In the genomic region with DNA sequence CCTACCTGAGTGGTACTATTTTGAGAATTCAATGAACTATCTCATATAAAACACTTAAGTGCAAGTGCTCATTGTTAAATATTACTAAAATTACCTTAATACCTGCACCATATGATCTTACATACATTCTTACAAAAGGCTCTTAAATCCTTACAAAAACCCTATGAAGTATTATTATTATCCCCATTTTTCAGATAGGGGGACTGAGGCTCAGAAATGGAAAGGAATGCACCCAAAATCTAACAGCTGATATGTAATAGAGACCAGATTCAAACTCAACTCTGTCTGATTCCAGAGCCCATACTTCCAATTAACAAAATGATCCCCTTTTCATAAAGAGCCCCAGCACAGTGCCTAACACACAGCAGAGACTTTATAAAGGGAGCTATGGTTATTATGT, we compare ENCODE assay signal across 13 cellular contexts. TPM values are rescaled to one million over a fixed set of nuclear protein-coding genes. Genes with fewer than 3 reads are reported as not detected.
DNase-seq lines count a peak whose midpoint lies in the region; ATAC-seq and TF ChIP-seq lines count a peak whose summit lies in the region.
"Had no signal": no experiment of that assay in that cellular context is flagged by ENCODE, and none has a peak within 500 bp of the region (broad histone marks: within the 10 kb centered on the region; RNA-seq: fewer than 3 reads in every experiment).

No MANE protein-coding gene starts in this region.

- H3K27me3 ChIP-seq in mucosa of stomach (ENCODE audit: control insufficient read depth, insufficient read depth, low read length) (no peaks in the 10 kb centered on the region), vagina (no peaks in the 10 kb centered on the region), A673 (replicated peaks; ENCODE audit: insufficient read depth, low read depth, low read length, poor library complexity) (no peaks in the 10 kb centered on the region)

- peaks cover 75% of the 10 kb centered on the region for H3K4me1 Mint-ChIP-seq in stimulated activated naive CD8-positive, alpha-beta T cell treated with anti-CD3 and anti-CD28 coated beads, Interleukin-15, Interleukin-2, amounts not matched to agents 100 ng/mL and 50 ng/mL, for 24 hours (ENCODE audit: low read depth)

- no peak for DNase-seq in stimulated activated naive CD8-positive, alpha-beta T cell treated with anti-CD3 and anti-CD28 coated beads, Interleukin-15, Interleukin-2, amounts not matched to agents 100 U/mL and 50 U/mL, for 24 hours
- DNase-seq in caudate nucleus (lab: John Stamatoyannopoulos, UW) (no peak), vagina (ENCODE audit: extremely low spot score in 2 of 2) (no peak), A673 (ENCODE audit: low spot score) (no peak)
- no peak for DNase-seq in stimulated activated naive CD4-positive, alpha-beta T cell treated with Interleukin-2 at 50 U/mL for 16 hours (lab: John Stamatoyannopoulos, UW)
- DNase-seq: activated effector memory CD4-positive, alpha-beta T cell treated with Interleukin-2 at 50 U/mL for 16 hours; NCI-H187; stimulated activated CD4-positive, alpha-beta T cell treated with anti-CD3 and anti-CD28 coated beads, Interleukin-4, amount 100 ng/mL, for 1 hour had no signal

- TF ChIP-seq CTCF in vagina (IDR thresholded peaks at IDR 0.05) (no peak), A673 (conservative IDR thresholded peaks at IDR 0.05; ENCODE audit: low read depth, low read length) (no peak)

- peaks cover 4% of the 10 kb centered on the region for H3K36me3 ChIP-seq in mucosa of stomach (ENCODE audit: control insufficient read depth, insufficient read depth, low read length)
- H3K36me3 ChIP-seq in vagina = peaks cover 0 to 20% of the 10 kb centered on the region in 2 donors
- peaks cover 20% of the 10 kb centered on the region for H3K36me3 ChIP-seq in A673 (ENCODE audit: insufficient read depth, low read length, poor library complexity, severe bottlenecking)

- intact Hi-C loops in vagina (cut with DNase I) = no loop called here
- intact Hi-C loops in A673 (cut with micrococcal nuclease; ENCODE audit: unreplicated experiment) = no loop called here

- H3K27ac ChIP-seq in caudate nucleus (ENCODE audit: low read depth, low read length) (peak overlapping the region; percentile 63), vagina (peak overlapping the region; percentile 44), A673 (ENCODE audit: low read depth, low read length, poor library complexity, severe bottlenecking) (no peak overlapping the region)

- BruUV-seq in A673 (replicated peaks; lab: Mats Ljungman, UMichigan) = no TSS peak

- H3K27ac Mint-ChIP-seq in stimulated activated naive CD8-positive, alpha-beta T cell treated with anti-CD3 and anti-CD28 coated beads, Interleukin-15, Interleukin-2, amounts not matched to agents 100 ng/mL and 50 ng/mL, for 24 hours = peak overlapping the region; percentile 45

- H3K27me3 Mint-ChIP-seq in stimulated activated naive CD8-positive, alpha-beta T cell treated with anti-CD3 and anti-CD28 coated beads, Interleukin-15, Interleukin-2, amounts not matched to agents 100 ng/mL and 50 ng/mL, for 24 hours = no peaks in the 10 kb centered on the region
- H3K27me3 Mint-ChIP-seq: B cell; dendritic cell treated with granulocyte-macrophage colony-stimulating factor and Interleukin-4, amounts not matched to agents 40 ng/mL and 50 ng/mL, for 4 days had no signal

- H3K36me3 Mint-ChIP-seq in stimulated activated naive CD8-positive, alpha-beta T cell treated with anti-CD3 and anti-CD28 coated beads, Interleukin-15, Interleukin-2, amounts not matched to agents 100 ng/mL and 50 ng/mL, for 24 hours (ENCODE audit: low read depth) = peaks cover 67% of the 10 kb centered on the region

- H3K9me3 Mint-ChIP-seq in stimulated activated naive CD8-positive, alpha-beta T cell treated with anti-CD3 and anti-CD28 coated beads, Interleukin-15, Interleukin-2, amounts not matched to agents 100 ng/mL and 50 ng/mL, for 24 hours = no peaks in the 10 kb centered on the region
- H3K9me3 Mint-ChIP-seq: dendritic cell treated with granulocyte-macrophage colony-stimulating factor and Interleukin-4, amounts not matched to agents 40 ng/mL and 50 ng/mL, for 4 days had no signal

- H3K4me3 ChIP-seq in mucosa of stomach (ENCODE audit: low read length) (no peak overlapping the region), vagina (no peak overlapping the region), A673 (ENCODE audit: low read depth, low read length, poor library complexity, severe bottlenecking) (no peak overlapping the region)

- H3K4me1 ChIP-seq in mucosa of stomach (ENCODE audit: control insufficient read depth, insufficient read depth, low read length) (peaks cover 60% of the 10 kb centered on the region), vagina (peaks cover 74% of the 10 kb centered on the region), A673 (ENCODE audit: insufficient read depth, low read length, poor library complexity, severe bottlenecking) (peaks cover 3% of the 10 kb centered on the region)

- no peak for ATAC-seq in stimulated activated naive CD8-positive, alpha-beta T cell treated with anti-CD3 and anti-CD28 coated beads, Interleukin-15, Interleukin-2, amounts not matched to agents 100 U/mL and 50 U/mL, for 24 hours
- ATAC-seq in HG02571 (IDR thresholded peaks at IDR 0.05; ENCODE audit: unreplicated experiment) = no peak

- CTCF ChIA-PET in A673 (lab: Charles Lee) = no interaction called here

- H3K4me3 Mint-ChIP-seq in stimulated activated naive CD8-positive, alpha-beta T cell treated with anti-CD3 and anti-CD28 coated beads, Interleukin-15, Interleukin-2, amounts not matched to agents 100 ng/mL and 50 ng/mL, for 24 hours = no peak overlapping the region
- H3K4me3 Mint-ChIP-seq: B cell; dendritic cell treated with granulocyte-macrophage colony-stimulating factor and Interleukin-4, amounts not matched to agents 40 ng/mL and 50 ng/mL, for 4 days had no signal

- TF ChIP-seq POLR2A in vagina (IDR thresholded peaks at IDR 0.05) = no peak

- POLR2A ChIA-PET in A673 (lab: Charles Lee; ENCODE audit: low non-redundant PET) = no interaction called here

- peak overlapping the region; percentile 15 for H3K9ac ChIP-seq in mucosa of stomach (ENCODE audit: low read length)

- H3K9me3 ChIP-seq in mucosa of stomach (ENCODE audit: control insufficient read depth, low read length) = no peaks in the 10 kb centered on the region
- H3K9me3 ChIP-seq in vagina = no peaks in the 10 kb centered on the region
- no peaks in the 10 kb centered on the region for H3K9me3 ChIP-seq in A673 (ENCODE audit: low read depth, low read length, poor library complexity, severe bottlenecking)

RNA-seq across cellular contexts. Expression of a gene that starts 17.5 kb away (rescaled TPM):
- 57.2 TPM for total RNA-seq in vagina
- total RNA-seq in A673 (2021) = 44.5 and 47.8 TPM in 2 replicates

RNA-seq across cellular contexts. Expression of a gene that starts 33.9 kb away (rescaled TPM):
- total RNA-seq in vagina (6.1 TPM), A673 (2021) (187 and 189 TPM in 2 replicates)

Comparison
In these comparisons a context has a peak if more than half of its experiments do, and no peak if none do; other contexts are left out.
1. RNA of a gene that starts 33.9 kb away (total RNA-seq): 187 to 189 TPM in A673; 6.1 TPM in vagina (single experiment); every median in the first group is over 10 times any median in the second.